ENCODE assay signal across 1 cellular context in the genomic region with DNA sequence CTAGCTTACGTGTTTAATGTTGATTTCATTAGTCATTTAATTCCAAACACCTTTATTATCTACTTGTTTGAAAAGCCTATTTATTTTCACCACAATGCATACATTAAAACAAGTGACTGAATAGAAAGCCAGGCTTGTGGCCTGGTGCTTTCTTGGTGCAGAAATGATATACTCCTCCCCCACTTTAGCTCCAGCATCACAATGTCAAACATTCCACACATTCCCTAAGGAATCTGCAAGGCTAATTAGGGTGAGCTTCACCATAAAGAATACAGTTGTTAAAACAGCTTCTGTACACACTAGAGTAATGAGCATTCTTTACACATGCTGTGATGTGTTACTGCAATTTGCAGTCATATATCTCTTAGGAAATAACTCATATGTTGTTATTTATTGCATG.
TF ChIP-seq lines count a peak whose summit lies in the region.

No MANE protein-coding gene starts in this region.

TF ChIP-seq in neural cell, 6 proteins besides CTCF, POLR2A, EP300 and RAD21 (continued from another document):
- no peak for TF ChIP-seq MXI1 (conservative IDR thresholded peaks at IDR 0.05; ENCODE audit: poor library complexity, severe bottlenecking)
